In genomic region chr17:17560975-17561374, GRCh38 we compare ENCODE assay signal across 16 cellular contexts. TPM values are rescaled to one million over a fixed set of nuclear protein-coding genes. Genes with fewer than 3 reads are reported as not detected.
DNase-seq lines count a peak whose midpoint lies in the region; ATAC-seq and TF ChIP-seq lines count a peak whose summit lies in the region.
"Had no signal": no experiment of that assay in that cellular context is flagged by ENCODE, and none has a peak within 500 bp of the region (broad histone marks: within the 10 kb centered on the region; RNA-seq: fewer than 3 reads in every experiment).

No MANE protein-coding gene starts in this region.

- peaks cover 0 to 40% (median 19%) of the 10 kb centered on the region in 3 donors for H3K4me1 ChIP-seq in esophagus squamous epithelium
- peaks cover 9% of the 10 kb centered on the region for H3K4me1 ChIP-seq in osteoblast (ENCODE audit: insufficient read depth, low read length)
- H3K4me1 ChIP-seq in thoracic aorta (ENCODE audit: control insufficient read depth in 1 of 2, low read depth in 2 of 2), result peaks cover 4 to 16% of the 10 kb centered on the region in 2 donors

- no peak overlapping the region for H3K4me3 Mint-ChIP-seq in WTC11
- H3K4me3 Mint-ChIP-seq: activated CD4-positive, alpha-beta memory T cell treated with anti-CD3 and anti-CD28 coated beads for 36 hours had no signal

- peak overlapping the region; percentile 57; the same call in 1 of the 2 replicates for H3K27ac Mint-ChIP-seq in WTC11
- H3K27ac Mint-ChIP-seq: activated CD4-positive, alpha-beta memory T cell treated with anti-CD3 and anti-CD28 coated beads for 36 hours; natural killer cell had no signal

- H2AFZ ChIP-seq in osteoblast (ENCODE audit: low read length), result no peak overlapping the region

- H3K36me3 ChIP-seq in esophagus squamous epithelium (no peaks in the 10 kb centered on the region), osteoblast (ENCODE audit: insufficient read depth, low read length) (no peaks in the 10 kb centered on the region), thoracic aorta (no peaks in the 10 kb centered on the region)
- H3K36me3 ChIP-seq: transverse colon had no signal

- POLR2A ChIA-PET in WTC11 (lab: Charles Lee), result interaction anchor here (1.5 kb wide), 1 partner anchor 64 kb away, joined by 3 read pairs; the partner anchor contains the start of gene RASD1

- peaks cover 7% of the 10 kb centered on the region for H4K20me1 ChIP-seq in osteoblast (ENCODE audit: insufficient read depth, low read length)

- TF ChIP-seq POLR2A in esophagus squamous epithelium (IDR thresholded peaks at IDR 0.05), result no peak

- CTCF ChIA-PET in WTC11 (lab: Charles Lee), result interaction anchor here (1.2 to 4.9 kb wide), 3 partner anchors 8 to 64 kb away, joined by 3 to 19 read pairs (median 6); no protein-coding TSS in a partner anchor

- H3K4me2 ChIP-seq in osteoblast (ENCODE audit: insufficient read depth, low read length), result no peak overlapping the region

- no peak for ATAC-seq in WTC11
- no peak for ATAC-seq in thoracic aorta (ENCODE audit: insufficient number of reproducible peaks, low FRiP score, low read depth)

- H3K9me3 Mint-ChIP-seq in WTC11, result no peaks in the 10 kb centered on the region
- H3K9me3 Mint-ChIP-seq: activated CD4-positive, alpha-beta memory T cell treated with anti-CD3 and anti-CD28 coated beads for 36 hours; natural killer cell had no signal

- no peaks in the 10 kb centered on the region for H3K27me3 Mint-ChIP-seq in WTC11 (ENCODE audit: low read depth)
- H3K27me3 Mint-ChIP-seq: activated CD4-positive, alpha-beta memory T cell treated with anti-CD3 and anti-CD28 coated beads for 36 hours had no signal

- TF ChIP-seq CTCF in WTC11 (IDR thresholded peaks at IDR 0.05) (no peak), esophagus squamous epithelium (IDR thresholded peaks at IDR 0.05) (no peak), osteoblast (IDR thresholded peaks at IDR 0.05; ENCODE audit: extremely low read depth, low read depth, low read length) (no peak), thoracic aorta (IDR thresholded peaks at IDR 0.05) (no peak)

- H3K4me3 ChIP-seq in esophagus squamous epithelium (no peak overlapping the region), osteoblast (ENCODE audit: insufficient read depth, low read length) (no peak overlapping the region), thoracic aorta (no peak overlapping the region)
- H3K4me3 ChIP-seq: transverse colon had no signal

- DNase-seq in WTC11 (ENCODE audit: low spot score) (no peak), esophagus squamous epithelium (lab: John Stamatoyannopoulos, UW) (no peak), osteoblast (ENCODE audit: insufficient read length, low spot score, missing footprints) (peak; percentile 74), thoracic aorta (ENCODE audit: low spot score) (no peak), cerebellum (ENCODE audit: low spot score) (no peak), DMS153 treated with DMSO at 0.1 percent for 48 hours (lab: John Stamatoyannopoulos, UW; ENCODE audit: unreplicated experiment) (no peak)
- DNase-seq in stimulated activated CD4-positive, alpha-beta T cell treated with anti-CD3 and anti-CD28 coated beads, Interleukin-2, amount 100 ng/mL, for 24 hours, result no peak
- DNase-seq: activated CD4-positive, alpha-beta memory T cell treated with anti-CD3 and anti-CD28 coated beads for 36 hours; activated naive CD4-positive, alpha-beta T cell treated with Interleukin-2 at 50 U/mL for 16 hours; Calu3; H7; mesenchymal stem cell; natural killer cell; NCI-H1436; NCI-H82 had no signal

- H3K27ac ChIP-seq in esophagus squamous epithelium (peak overlapping the region; percentile 76 to 87 (median 84)), osteoblast (ENCODE audit: low read depth, low read length) (peak overlapping the region; percentile 45), thoracic aorta (peak overlapping the region; percentile 22 to 61)

- no peaks in the 10 kb centered on the region for H3K9me3 ChIP-seq in esophagus squamous epithelium
- H3K9me3 ChIP-seq in osteoblast (ENCODE audit: low read depth, low read length), result no peaks in the 10 kb centered on the region
- H3K9me3 ChIP-seq in thoracic aorta, result no peaks in the 10 kb centered on the region
- H3K9me3 ChIP-seq: transverse colon had no signal

- no peaks in the 10 kb centered on the region for H3K79me2 ChIP-seq in osteoblast (ENCODE audit: insufficient read depth, low read length)

- H3K27me3 ChIP-seq in esophagus squamous epithelium, result no peaks in the 10 kb centered on the region
- H3K27me3 ChIP-seq in osteoblast (ENCODE audit: insufficient read depth, low read length), result no peaks in the 10 kb centered on the region
- no peaks in the 10 kb centered on the region for H3K27me3 ChIP-seq in thoracic aorta (replicated peaks; ENCODE audit: insufficient read depth)
- H3K27me3 ChIP-seq: transverse colon had no signal

- H3K36me3 Mint-ChIP-seq in WTC11, result no peaks in the 10 kb centered on the region
- H3K36me3 Mint-ChIP-seq: activated CD4-positive, alpha-beta memory T cell treated with anti-CD3 and anti-CD28 coated beads for 36 hours; natural killer cell had no signal

- intact Hi-C loops in esophagus squamous epithelium (cut with DNase I), result no loop called here

- peaks cover 13% of the 10 kb centered on the region for H3K4me1 Mint-ChIP-seq in WTC11

- 73 to 82% methylated on average over 6 to 9 of the region's 10 CpGs for WGBS in esophagus squamous epithelium, 2 donors

TF ChIP-seq in WTC11, 78 proteins besides CTCF, POLR2A, EP300 and RAD21:
- no peak for TF ChIP-seq FOXP1 (CRISPR knock-in tag; IDR thresholded peaks at IDR 0.05; ENCODE audit: borderline replicate concordance)
- TF ChIP-seq SMAD4 (CRISPR knock-in tag; IDR thresholded peaks at IDR 0.05), result no peak
- TF ChIP-seq SP1 (CRISPR knock-in tag; conservative IDR thresholded peaks at IDR 0.05), result no peak
- no peak for TF ChIP-seq SOX15 (CRISPR knock-in tag; IDR thresholded peaks at IDR 0.05)
- no peak for TF ChIP-seq NFATC4 (CRISPR knock-in tag; IDR thresholded peaks at IDR 0.05)
- TF ChIP-seq, protein P1, sequence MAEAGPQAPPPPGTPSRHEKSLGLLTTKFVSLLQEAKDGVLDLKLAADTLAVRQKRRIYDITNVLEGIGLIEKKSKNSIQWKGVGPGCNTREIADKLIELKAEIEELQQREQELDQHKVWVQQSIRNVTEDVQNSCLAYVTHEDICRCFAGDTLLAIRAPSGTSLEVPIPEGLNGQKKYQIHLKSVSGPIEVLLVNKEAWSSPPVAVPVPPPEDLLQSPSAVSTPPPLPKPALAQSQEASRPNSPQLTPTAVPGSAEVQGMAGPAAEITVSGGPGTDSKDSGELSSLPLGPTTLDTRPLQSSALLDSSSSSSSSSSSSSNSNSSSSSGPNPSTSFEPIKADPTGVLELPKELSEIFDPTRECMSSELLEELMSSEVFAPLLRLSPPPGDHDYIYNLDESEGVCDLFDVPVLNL (CRISPR knock-in tag; IDR thresholded peaks at IDR 0.05; ENCODE audit: borderline replicate concordance, low read depth), result no peak
- no peak for TF ChIP-seq ZNF138 (CRISPR knock-in tag; conservative IDR thresholded peaks at IDR 0.05)
- TF ChIP-seq, protein P2, sequence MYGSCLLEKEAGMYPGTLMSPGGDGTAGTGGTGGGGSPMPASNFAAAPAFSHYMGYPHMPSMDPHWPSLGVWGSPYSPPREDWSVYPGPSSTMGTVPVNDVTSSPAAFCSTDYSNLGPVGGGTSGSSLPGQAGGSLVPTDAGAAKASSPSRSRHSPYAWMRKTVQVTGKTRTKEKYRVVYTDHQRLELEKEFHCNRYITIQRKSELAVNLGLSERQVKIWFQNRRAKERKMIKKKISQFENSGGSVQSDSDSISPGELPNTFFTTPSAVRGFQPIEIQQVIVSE (CRISPR knock-in tag; IDR thresholded peaks at IDR 0.05; ENCODE audit: borderline replicate concordance), result no peak
- TF ChIP-seq, protein P3, sequence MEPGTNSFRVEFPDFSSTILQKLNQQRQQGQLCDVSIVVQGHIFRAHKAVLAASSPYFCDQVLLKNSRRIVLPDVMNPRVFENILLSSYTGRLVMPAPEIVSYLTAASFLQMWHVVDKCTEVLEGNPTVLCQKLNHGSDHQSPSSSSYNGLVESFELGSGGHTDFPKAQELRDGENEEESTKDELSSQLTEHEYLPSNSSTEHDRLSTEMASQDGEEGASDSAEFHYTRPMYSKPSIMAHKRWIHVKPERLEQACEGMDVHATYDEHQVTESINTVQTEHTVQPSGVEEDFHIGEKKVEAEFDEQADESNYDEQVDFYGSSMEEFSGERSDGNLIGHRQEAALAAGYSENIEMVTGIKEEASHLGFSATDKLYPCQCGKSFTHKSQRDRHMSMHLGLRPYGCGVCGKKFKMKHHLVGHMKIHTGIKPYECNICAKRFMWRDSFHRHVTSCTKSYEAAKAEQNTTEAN (CRISPR knock-in tag; IDR thresholded peaks at IDR 0.05), result no peak
- TF ChIP-seq NR2C2 (CRISPR knock-in tag; IDR thresholded peaks at IDR 0.05), result no peak

RNA-seq across cellular contexts. Expression of gene PEMT, which starts 30.5 kb away (rescaled TPM):
- total RNA-seq in WTC11 (2021) (51.9 to 54.6 TPM (median 53.1 TPM) in 3 replicates), esophagus squamous epithelium (10 to 100 TPM; 24.6 to 32.2 (median 28.2) TPM), osteoblast (25.3 and 26.4 TPM in 2 replicates), thoracic aorta (10 to 100 TPM; 15.7 to 22.1 TPM), cerebellum (17.9 TPM)
